11 cellular contexts compared by ENCODE assay signal in genomic region chr13:77339408-77339807, GRCh38. TPM values are rescaled to one million over a fixed set of nuclear protein-coding genes. Genes with fewer than 3 reads are reported as not detected.
DNase-seq lines count a peak whose midpoint lies in the region; ATAC-seq and TF ChIP-seq lines count a peak whose summit lies in the region.
"Had no signal": no experiment of that assay in that cellular context is flagged by ENCODE, and none has a peak within 500 bp of the region (broad histone marks: within the 10 kb centered on the region; RNA-seq: fewer than 3 reads in every experiment).

No MANE protein-coding gene starts in this region.

- POLR2A ChIA-PET in activated CD4-positive, alpha-beta T cell treated with anti-CD3 and anti-CD28 coated beads, Interleukin-2, amount 10 ng/mL, durations not matched to agents 7 days and 5 days (lab: Charles Lee), result no interaction called here

- H3K27ac Mint-ChIP-seq in activated CD4-positive, alpha-beta T cell treated with anti-CD3 and anti-CD28 coated beads, Interleukin-2, amount 10 ng/mL, durations not matched to agents 7 days and 5 days, result peak overlapping the region; percentile 19
- H3K27ac Mint-ChIP-seq in nephron progenitor cell, result no peak overlapping the region
- H3K27ac Mint-ChIP-seq: nephron had no signal

- 61 to 74% (median 68%) methylated on average over 2 of the region's 2 CpGs for WGBS in spleen, 5 donors

- H3K4me1 ChIP-seq in spleen (peaks cover 0 to 52% (median 14%) of the 10 kb centered on the region in 6 donors), SJCRH30 (no peaks in the 10 kb centered on the region)

- no peaks in the 10 kb centered on the region for H3K27me3 Mint-ChIP-seq in activated CD4-positive, alpha-beta T cell treated with anti-CD3 and anti-CD28 coated beads, Interleukin-2, amount 10 ng/mL, durations not matched to agents 7 days and 5 days
- H3K27me3 Mint-ChIP-seq in nephron progenitor cell (ENCODE audit: low read depth, poor library complexity), result peaks cover 18% of the 10 kb centered on the region

- no peaks in the 10 kb centered on the region for H3K36me3 ChIP-seq in spleen
- no peaks in the 10 kb centered on the region for H3K36me3 ChIP-seq in SJCRH30

- H3K36me3 Mint-ChIP-seq in activated CD4-positive, alpha-beta T cell treated with anti-CD3 and anti-CD28 coated beads, Interleukin-2, amount 10 ng/mL, durations not matched to agents 7 days and 5 days (ENCODE audit: low read depth), result no peaks in the 10 kb centered on the region
- no peaks in the 10 kb centered on the region for H3K36me3 Mint-ChIP-seq in nephron progenitor cell (ENCODE audit: low read depth)

- TF ChIP-seq CTCF in spleen (IDR thresholded peaks at IDR 0.05 in 8 of 11, conservative IDR thresholded peaks at IDR 0.05 in 3 of 11) (no peak), nephron progenitor cell (IDR thresholded peaks at IDR 0.05) (no peak)

- no peak for TF ChIP-seq POLR2A in spleen (IDR thresholded peaks at IDR 0.05)

- no peaks in the 10 kb centered on the region for H3K9me3 Mint-ChIP-seq in activated CD4-positive, alpha-beta T cell treated with anti-CD3 and anti-CD28 coated beads, Interleukin-2, amount 10 ng/mL, durations not matched to agents 7 days and 5 days
- H3K9me3 Mint-ChIP-seq in nephron progenitor cell, result peaks cover 4% of the 10 kb centered on the region

- H3K4me1 Mint-ChIP-seq in activated CD4-positive, alpha-beta T cell treated with anti-CD3 and anti-CD28 coated beads, Interleukin-2, amount 10 ng/mL, durations not matched to agents 7 days and 5 days, result peaks cover 17% of the 10 kb centered on the region
- H3K4me1 Mint-ChIP-seq in nephron progenitor cell, result peaks cover 9% of the 10 kb centered on the region
- H3K4me1 Mint-ChIP-seq: nephron had no signal

- intact Hi-C loops in spleen (cut with DNase I; ENCODE audit: low total_unique reads), result no loop called here

- H3K27me3 ChIP-seq in spleen (replicated peaks in 1 of 7) (no peaks in the 10 kb centered on the region), SJCRH30 (no peaks in the 10 kb centered on the region)

- peak; percentile 71 for ATAC-seq in HG02610 (IDR thresholded peaks at IDR 0.05; ENCODE audit: unreplicated experiment)
- peak; percentile 57 for ATAC-seq in HG03520 (IDR thresholded peaks at IDR 0.05; ENCODE audit: unreplicated experiment)
- ATAC-seq: PC-3 had no signal

- H3K9me3 ChIP-seq in spleen (no peaks in the 10 kb centered on the region), SJCRH30 (replicated peaks) (no peaks in the 10 kb centered on the region)

- no peak overlapping the region for H3K4me3 Mint-ChIP-seq in activated CD4-positive, alpha-beta T cell treated with anti-CD3 and anti-CD28 coated beads, Interleukin-2, amount 10 ng/mL, durations not matched to agents 7 days and 5 days
- H3K4me3 Mint-ChIP-seq in nephron progenitor cell, result no peak overlapping the region
- H3K4me3 Mint-ChIP-seq: nephron had no signal

- no peak for DNase-seq in activated CD4-positive, alpha-beta T cell treated with anti-CD3 and anti-CD28 coated beads, Interleukin-2, amount 10 ng/mL, durations not matched to agents 7 days and 5 days
- no peak for DNase-seq in activated CD4-positive, alpha-beta T cell treated with anti-CD3 and anti-CD28 coated beads for 48 hours
- DNase-seq in spleen (no peak), cortex of kidney (lab: John Stamatoyannopoulos, UW) (no peak), SJCRH30 (no peak), nephron progenitor cell (no peak)
- DNase-seq: PC-3 had no signal

- CTCF ChIA-PET in activated CD4-positive, alpha-beta T cell treated with anti-CD3 and anti-CD28 coated beads, Interleukin-2, amount 10 ng/mL, durations not matched to agents 7 days and 5 days (lab: Charles Lee), result interaction anchor here (1.4 kb wide), 1 partner anchor 13 kb away, joined by 5 read pairs; the partner anchor contains the start of gene MYCBP2

- H3K27ac ChIP-seq in spleen (peak overlapping the region; percentile 66 to 89 (median 78)), SJCRH30 (no peak overlapping the region)
- H3K27ac ChIP-seq: hepatocyte had no signal

- H3K4me3 ChIP-seq in spleen (peak overlapping the region in 2 of 8 donors; percentile 7 to 53), SJCRH30 (no peak overlapping the region)
- H3K4me3 ChIP-seq: hepatocyte had no signal

RNA-seq across cellular contexts. Expression of gene MYCBP2, which starts 12.5 kb away (rescaled TPM):
- 100 to 1,000 TPM; 118 to 129 TPM for total RNA-seq in activated CD4-positive, alpha-beta T cell treated with anti-CD3 and anti-CD28 coated beads, Interleukin-2, amount 10 ng/mL, durations not matched to agents 7 days and 5 days
- total RNA-seq in spleen, result 100 to 1,000 TPM; 169 to 251 (median 217) TPM
- 10 to 100 TPM; 55.2 to 66.4 (median 61.3) TPM for polyA plus RNA-seq in spleen
- 45.2 and 49.8 TPM in 2 replicates for total RNA-seq in SJCRH30 (2014; rRNA removed; shearing (Covaris generic))
